Comparison of ENCODE assay signal across 13 cellular contexts in the genomic region with DNA sequence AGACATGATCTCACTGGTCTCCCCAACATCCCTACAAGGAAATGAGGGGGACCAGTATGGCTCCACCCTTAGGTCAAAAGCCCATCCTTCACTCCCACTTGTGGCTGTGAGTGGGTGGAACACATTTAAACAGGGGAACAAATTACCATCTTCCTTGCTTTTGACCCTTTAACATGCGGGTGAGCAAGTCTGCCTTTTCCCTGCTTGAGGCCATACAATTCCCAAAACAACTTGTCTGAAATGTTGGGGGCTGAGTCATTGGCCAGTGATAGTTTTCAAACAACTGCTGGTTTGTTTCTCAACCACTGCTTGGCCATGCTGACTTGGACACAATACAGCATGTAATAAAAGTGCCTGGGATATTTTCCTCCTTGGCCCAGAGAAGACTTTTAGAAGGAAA. TPM values are rescaled to one million over a fixed set of nuclear protein-coding genes. Genes with fewer than 3 reads are reported as not detected.
DNase-seq lines count a peak whose midpoint lies in the region; ATAC-seq and TF ChIP-seq lines count a peak whose summit lies in the region.
"Had no signal": no experiment of that assay in that cellular context is flagged by ENCODE, and none has a peak within 500 bp of the region (broad histone marks: within the 10 kb centered on the region; RNA-seq: fewer than 3 reads in every experiment).

No MANE protein-coding gene starts in this region.

- H3F3A ChIP-seq in GM23248 (ENCODE audit: insufficient read depth): peaks cover 31% of the 10 kb centered on the region

- no peaks in the 10 kb centered on the region for H3K79me2 ChIP-seq in GM23248 (ENCODE audit: insufficient read depth)

- peak overlapping the region; percentile 83 for H3K27ac ChIP-seq in GM23248

- no peaks in the 10 kb centered on the region for H4K20me1 ChIP-seq in GM23248 (ENCODE audit: insufficient read depth)

- H2AFZ ChIP-seq in GM23248: no peak overlapping the region

- no peak for TF ChIP-seq CTCF in choroid plexus epithelial cell (conservative IDR thresholded peaks at IDR 0.05; ENCODE audit: low read depth, low read length)

- intact Hi-C loops in activated T-helper 1 cell treated with anti-CD3 and anti-CD28 coated beads, Interleukin-12 subunit alpha, Interleukin-12 subunit beta, Interleukin-2, Interleukin-4 antibody, amounts not matched to agents 30 ng/mL and 10 ng/mL and 1 ng/mL, durations not matched to agents 14 hours and 24 hours and 36 hours (cut with micrococcal nuclease): no loop called here

- no peak overlapping the region for H3K4me3 ChIP-seq in GM23248
- no peak overlapping the region for H3K4me3 ChIP-seq in choroid plexus epithelial cell (ENCODE audit: low read depth, low read length)

- H3K9me3 Mint-ChIP-seq in activated T-helper 1 cell treated with anti-CD3 and anti-CD28 coated beads, Interleukin-12 subunit alpha, Interleukin-12 subunit beta, Interleukin-2, Interleukin-4 antibody, amounts not matched to agents 30 ng/mL and 10 ng/mL and 1 ng/mL, durations not matched to agents 14 hours and 24 hours and 36 hours: no peaks in the 10 kb centered on the region

- H3K4me2 ChIP-seq in GM23248 (ENCODE audit: unreplicated experiment): peak overlapping the region; percentile 44

- ATAC-seq in GM18498 (IDR thresholded peaks at IDR 0.05; ENCODE audit: unreplicated experiment): no peak

- H3K4me3 Mint-ChIP-seq in activated T-helper 1 cell treated with anti-CD3 and anti-CD28 coated beads, Interleukin-12 subunit alpha, Interleukin-12 subunit beta, Interleukin-2, Interleukin-4 antibody, amounts not matched to agents 30 ng/mL and 10 ng/mL and 1 ng/mL, durations not matched to agents 14 hours and 24 hours and 36 hours: no peak overlapping the region

- WGBS in GM23248 (ENCODE audit: low coverage in 1 of 2, low lambda C conversion rate in 2 of 2, missing lambda C conversion rate in 2 of 2), 2 experiments: 0 to 4% methylated on average over 1 of the region's 1 CpG

- no peaks in the 10 kb centered on the region for H3K36me3 Mint-ChIP-seq in activated T-helper 1 cell treated with anti-CD3 and anti-CD28 coated beads, Interleukin-12 subunit alpha, Interleukin-12 subunit beta, Interleukin-2, Interleukin-4 antibody, amounts not matched to agents 30 ng/mL and 10 ng/mL and 1 ng/mL, durations not matched to agents 14 hours and 24 hours and 36 hours (ENCODE audit: low read depth)

- no peaks in the 10 kb centered on the region for H3K9me2 ChIP-seq in GM23248 (ENCODE audit: insufficient read depth)

- in situ Hi-C loops in GM23248 (cut with MboI): no loop called here

- H3K27me3 Mint-ChIP-seq in activated T-helper 1 cell treated with anti-CD3 and anti-CD28 coated beads, Interleukin-12 subunit alpha, Interleukin-12 subunit beta, Interleukin-2, Interleukin-4 antibody, amounts not matched to agents 30 ng/mL and 10 ng/mL and 1 ng/mL, durations not matched to agents 14 hours and 24 hours and 36 hours (ENCODE audit: insufficient read depth): peaks cover 2% of the 10 kb centered on the region

- peak; percentile 93 for DNase-seq in GM23248
- DNase-seq in choroid plexus epithelial cell (ENCODE audit: low read depth): peak; percentile 85
- peak; percentile 90 for DNase-seq in islet precursor cell
- DNase-seq in stromal cell of bone marrow (ENCODE audit: low read depth): peak; percentile 94
- DNase-seq in activated T-helper 1 cell treated with anti-CD3 and anti-CD28 coated beads, Interleukin-12 subunit alpha, Interleukin-12 subunit beta, Interleukin-2, Interleukin-4 antibody, amounts not matched to agents 30 ng/mL and 10 ng/mL and 1 ng/mL, durations not matched to agents 14 hours and 24 hours and 36 hours (ENCODE audit: low spot score): no peak
- no peak for DNase-seq in germinal center (ENCODE audit: low spot score)
- no peak for DNase-seq in activated CD4-positive, alpha-beta T cell treated with anti-CD3 and anti-CD28 coated beads for 48 hours
- DNase-seq: anterior cingulate cortex, COR-L47, NCI-H1694 had no signal

- H3K9ac ChIP-seq in GM23248: peak overlapping the region; percentile 57

- no peaks in the 10 kb centered on the region for H3K27me3 ChIP-seq in GM23248 (replicated peaks; ENCODE audit: insufficient read depth)

- no peaks in the 10 kb centered on the region for H3K9me3 ChIP-seq in GM23248 (ENCODE audit: low read depth)

- H3K4me1 Mint-ChIP-seq in activated T-helper 1 cell treated with anti-CD3 and anti-CD28 coated beads, Interleukin-12 subunit alpha, Interleukin-12 subunit beta, Interleukin-2, Interleukin-4 antibody, amounts not matched to agents 30 ng/mL and 10 ng/mL and 1 ng/mL, durations not matched to agents 14 hours and 24 hours and 36 hours (ENCODE audit: low read depth): no peaks in the 10 kb centered on the region

- H3K36me3 ChIP-seq in GM23248 (ENCODE audit: low read depth): 0 out of 2 replicates have a peak, but pooled peaks cover 13% of the 10 kb centered on the region

- no peak overlapping the region for H3K27ac Mint-ChIP-seq in activated T-helper 1 cell treated with anti-CD3 and anti-CD28 coated beads, Interleukin-12 subunit alpha, Interleukin-12 subunit beta, Interleukin-2, Interleukin-4 antibody, amounts not matched to agents 30 ng/mL and 10 ng/mL and 1 ng/mL, durations not matched to agents 14 hours and 24 hours and 36 hours

- H3K4me1 ChIP-seq in GM23248 (ENCODE audit: insufficient read depth): peaks cover 37% of the 10 kb centered on the region

RNA-seq across cellular contexts. Expression of a gene that starts 39.6 kb away (rescaled TPM):
- total RNA-seq in GM23248 (2014; rRNA removed; shearing (Covaris generic)): 157 and 189 TPM in 2 replicates
- polyA plus RNA-seq in GM23248 (2016; fragmentation: Nextera tagmentation; extraction: Ambion mirVana): 164 TPM in 2 replicates
- total RNA-seq in activated T-helper 1 cell treated with anti-CD3 and anti-CD28 coated beads, Interleukin-12 subunit alpha, Interleukin-12 subunit beta, Interleukin-2, Interleukin-4 antibody, amounts not matched to agents 30 ng/mL and 10 ng/mL and 1 ng/mL, durations not matched to agents 14 hours and 24 hours and 36 hours: 0.08 TPM in 1 of 2 replicates, not detected in the other
- total RNA-seq: mononuclear cell; T-helper 2 cell treated with Interferon-gamma antibody and Interleukin-4, amounts not matched to agents 100 ng/mL and 5 ng/mL, for 36 hours had no signal

Comparison
In these comparisons a context has a peak if more than half of its experiments do, and no peak if none do; other contexts are left out.
1. DNase-seq: peak in GM23248 (single experiment), choroid plexus epithelial cell (single experiment), islet precursor cell (single experiment) and stromal cell of bone marrow (single experiment); none in activated T-helper 1 cell treated with anti-CD3 and anti-CD28 coated beads, Interleukin-12 subunit alpha, Interleukin-12 subunit beta, Interleukin-2, Interleukin-4 antibody, amounts not matched to agents 30 ng/mL and 10 ng/mL and 1 ng/mL, durations not matched to agents 14 hours and 24 hours and 36 hours (single experiment), germinal center (single experiment) and activated CD4-positive, alpha-beta T cell treated with anti-CD3 and anti-CD28 coated beads for 48 hours (single experiment).
2. RNA of a gene that starts 39.6 kb away (total RNA-seq): 157 to 189 TPM in GM23248; 0.08 TPM in activated T-helper 1 cell treated with anti-CD3 and anti-CD28 coated beads, Interleukin-12 subunit alpha, Interleukin-12 subunit beta, Interleukin-2, Interleukin-4 antibody, amounts not matched to agents 30 ng/mL and 10 ng/mL and 1 ng/mL, durations not matched to agents 14 hours and 24 hours and 36 hours; every median in the first group is over 100 times any median in the second.